19 cellular contexts compared by ENCODE assay signal in the genomic region with DNA sequence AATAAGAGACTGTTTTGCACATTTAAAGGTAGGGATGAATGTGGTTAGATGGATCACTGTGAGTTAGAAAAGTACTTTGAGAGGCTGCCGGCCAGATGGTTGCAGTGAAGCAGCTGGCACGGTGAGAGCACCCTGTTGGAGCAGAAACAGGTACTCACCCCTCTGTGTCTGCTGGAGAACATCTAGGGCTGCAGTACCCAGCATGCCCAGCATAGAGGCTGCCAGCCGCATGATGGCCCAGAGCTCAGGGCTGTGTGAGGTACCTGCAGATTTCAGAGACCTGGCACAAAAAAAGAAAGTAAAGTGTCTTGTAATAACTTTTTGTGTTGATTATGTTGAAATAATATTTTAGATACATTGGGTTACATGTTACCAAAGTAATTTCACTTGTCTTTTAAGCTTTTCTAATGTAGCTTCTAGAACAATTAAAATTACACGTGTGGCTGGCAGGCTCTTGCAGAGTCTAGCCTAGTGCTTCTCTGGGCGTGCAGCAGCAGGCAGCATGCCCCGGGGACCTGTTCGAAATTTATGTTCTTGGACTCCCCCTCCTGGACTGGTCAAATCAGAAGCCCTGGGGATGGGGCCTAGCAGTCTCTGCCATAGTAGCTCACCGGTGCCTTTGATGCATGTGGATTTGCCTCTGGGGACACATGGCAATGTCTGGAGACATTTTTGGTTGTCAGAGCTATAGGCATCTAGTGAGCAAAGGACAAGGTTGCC. TPM values are rescaled to one million over a fixed set of nuclear protein-coding genes. Genes with fewer than 3 reads are reported as not detected.
"Had no signal": no experiment of that assay in that cellular context is flagged by ENCODE, and none has a peak within 500 bp of the region (broad histone marks: within the 10 kb centered on the region; RNA-seq: fewer than 3 reads in every experiment).

No MANE protein-coding gene starts in this region.

- H3K27ac Mint-ChIP-seq: activated CD4-positive, alpha-beta memory T cell treated with anti-CD3 and anti-CD28 coated beads, Interleukin-2, amount 10 ng/mL, durations not matched to agents 7 days and 5 days; activated naive CD4-positive, alpha-beta T cell treated with anti-CD3 and anti-CD28 coated beads for 36 hours; activated T-helper 17 cell treated with anti-CD3 and anti-CD28 coated beads, Interleukin-2, amount 50 U/mL, for 72 hours had no signal

- H3K27me3 Mint-ChIP-seq: activated CD4-positive, alpha-beta memory T cell treated with anti-CD3 and anti-CD28 coated beads, Interleukin-2, amount 10 ng/mL, durations not matched to agents 7 days and 5 days; activated T-helper 17 cell treated with anti-CD3 and anti-CD28 coated beads, Interleukin-2, amount 50 U/mL, for 72 hours; naive B cell had no signal

- H3K36me3 ChIP-seq: uterus had no signal

- H3K27me3 ChIP-seq: neutrophil, thyroid gland, uterus had no signal

- H3K9me3 Mint-ChIP-seq: activated CD4-positive, alpha-beta memory T cell treated with anti-CD3 and anti-CD28 coated beads, Interleukin-2, amount 10 ng/mL, durations not matched to agents 7 days and 5 days; activated naive CD4-positive, alpha-beta T cell treated with anti-CD3 and anti-CD28 coated beads for 36 hours; activated T-helper 17 cell treated with anti-CD3 and anti-CD28 coated beads, Interleukin-2, amount 50 U/mL, for 72 hours; naive B cell had no signal

- H3K27ac ChIP-seq: coronary artery, neutrophil, skin epidermis, thyroid gland, uterus, VCaP had no signal

- H3K4me1 ChIP-seq: uterus had no signal

- ATAC-seq: activated T-helper 17 cell treated with anti-CD3 and anti-CD28 coated beads, Interleukin-2, amount 50 U/mL, for 72 hours had no signal

- H3K4me3 ChIP-seq: coronary artery, skin epidermis, thyroid gland, uterus had no signal

- DNase-seq: activated CD4-positive, alpha-beta memory T cell treated with anti-CD3 and anti-CD28 coated beads, Interleukin-2, amount 10 ng/mL, durations not matched to agents 7 days and 5 days; activated naive CD4-positive, alpha-beta T cell treated with anti-CD3 and anti-CD28 coated beads for 36 hours; caudate nucleus; effector CD8-positive, alpha-beta T cell; hypothalamus; midbrain; naive B cell; stimulated activated CD4-positive, alpha-beta T cell treated with anti-CD3 and anti-CD28 coated beads, Interleukin-4, amount 100 ng/mL, for 4 hours; T-helper 9 cell; thyroid gland; uterus had no signal

- H3K9me3 ChIP-seq: neutrophil, thyroid gland, uterus had no signal

- H3K4me3 Mint-ChIP-seq: activated CD4-positive, alpha-beta memory T cell treated with anti-CD3 and anti-CD28 coated beads, Interleukin-2, amount 10 ng/mL, durations not matched to agents 7 days and 5 days; activated naive CD4-positive, alpha-beta T cell treated with anti-CD3 and anti-CD28 coated beads for 36 hours; activated T-helper 17 cell treated with anti-CD3 and anti-CD28 coated beads, Interleukin-2, amount 50 U/mL, for 72 hours had no signal

RNA-seq across cellular contexts. Expression of a gene that starts 17.4 kb away (rescaled TPM):
- total RNA-seq: glomerular endothelial cell, lower leg skin, thyroid gland had no signal
- polyA plus RNA-seq: adipose tissue had no signal
